In the genomic region with DNA sequence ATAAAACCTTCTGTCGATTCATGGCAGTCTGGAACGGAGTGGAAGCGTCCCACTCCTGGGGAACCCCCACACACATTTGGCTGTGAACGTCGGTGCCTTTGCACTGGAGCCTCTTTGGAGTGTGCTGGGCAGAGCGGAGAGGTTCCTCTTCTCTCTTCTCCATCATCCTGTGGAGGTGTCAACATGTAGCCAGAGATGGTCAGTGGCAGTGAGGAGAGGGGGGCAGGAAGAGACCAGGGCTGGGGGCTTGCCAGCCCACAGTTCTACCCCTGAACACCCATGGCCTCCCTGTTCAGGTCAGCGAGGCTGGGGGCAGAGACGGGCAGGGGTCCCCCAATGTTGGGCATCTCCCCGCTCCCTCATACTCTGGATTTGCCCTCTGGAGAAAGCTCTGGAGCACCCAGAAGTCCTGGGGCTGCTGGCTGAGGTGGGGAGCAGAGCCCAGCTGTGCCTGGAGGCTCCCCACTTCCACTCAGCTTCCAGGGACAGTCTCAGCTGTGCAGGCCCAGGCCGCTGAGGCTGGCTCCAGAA, we compare ENCODE assay signal across 10 cellular contexts.
A peak's percentile ranks its signal among the peaks of the same experiment; 100 is the strongest.
DNase-seq lines count a peak whose midpoint lies in the region; ATAC-seq, FAIRE-seq and TF ChIP-seq lines count a peak whose summit lies in the region.
"Had no signal": no experiment of that assay in that cellular context is flagged by ENCODE, and none has a peak within 500 bp of the region (broad histone marks: within the 10 kb centered on the region; RNA-seq: fewer than 3 reads in every experiment).

No MANE protein-coding gene starts in this region.

- H3K27me3 Mint-ChIP-seq in activated naive CD8-positive, alpha-beta T cell treated with anti-CD3 and anti-CD28 coated beads for 36 hours = no peaks in the 10 kb centered on the region
- peaks cover 5% of the 10 kb centered on the region for H3K27me3 Mint-ChIP-seq in stimulated activated naive CD8-positive, alpha-beta T cell treated with anti-CD3 and anti-CD28 coated beads, Interleukin-15, Interleukin-2, amounts not matched to agents 100 ng/mL and 50 ng/mL, for 24 hours

- no peaks in the 10 kb centered on the region for H3K36me3 Mint-ChIP-seq in activated naive CD8-positive, alpha-beta T cell treated with anti-CD3 and anti-CD28 coated beads for 36 hours
- no peaks in the 10 kb centered on the region for H3K36me3 Mint-ChIP-seq in stimulated activated naive CD8-positive, alpha-beta T cell treated with anti-CD3 and anti-CD28 coated beads, Interleukin-15, Interleukin-2, amounts not matched to agents 100 ng/mL and 50 ng/mL, for 24 hours (ENCODE audit: low read depth)
- H3K36me3 Mint-ChIP-seq: WTC11 had no signal

- DNase-seq in GM23248 (no peak), kidney (no peak), brain microvascular endothelial cell (no peak), DMS 273 (lab: John Stamatoyannopoulos, UW; ENCODE audit: unreplicated experiment) (no peak)
- no peak for DNase-seq in activated naive CD8-positive, alpha-beta T cell treated with anti-CD3 and anti-CD28 coated beads for 36 hours
- DNase-seq: activated gamma-delta T cell had no signal

- no peaks in the 10 kb centered on the region for H3K9me3 Mint-ChIP-seq in activated naive CD8-positive, alpha-beta T cell treated with anti-CD3 and anti-CD28 coated beads for 36 hours
- no peaks in the 10 kb centered on the region for H3K9me3 Mint-ChIP-seq in stimulated activated naive CD8-positive, alpha-beta T cell treated with anti-CD3 and anti-CD28 coated beads, Interleukin-15, Interleukin-2, amounts not matched to agents 100 ng/mL and 50 ng/mL, for 24 hours
- H3K9me3 Mint-ChIP-seq: IgD-negative memory B cell, WTC11 had no signal

- no peak for TF ChIP-seq CTCF in kidney (IDR thresholded peaks at IDR 0.05; ENCODE audit: borderline replicate concordance, extremely low read depth, insufficient read depth)
- no peak for TF ChIP-seq CTCF in brain microvascular endothelial cell (IDR thresholded peaks at IDR 0.05; ENCODE audit: low read depth, low read length, missing control alignments)

- H3F3A ChIP-seq in GM23248 (ENCODE audit: insufficient read depth) = peaks cover 59% of the 10 kb centered on the region

- H3K9ac ChIP-seq in GM23248 = peak overlapping the region; percentile 79; the same call in 1 of the 2 replicates
- H3K9ac ChIP-seq in kidney (ENCODE audit: low read length in 2 of 2) = peak overlapping the region in 1 of 2 donors; percentile 46

- H3K4me3 Mint-ChIP-seq in activated naive CD8-positive, alpha-beta T cell treated with anti-CD3 and anti-CD28 coated beads for 36 hours = peak overlapping the region; percentile 65
- peak overlapping the region; percentile 44 for H3K4me3 Mint-ChIP-seq in stimulated activated naive CD8-positive, alpha-beta T cell treated with anti-CD3 and anti-CD28 coated beads, Interleukin-15, Interleukin-2, amounts not matched to agents 100 ng/mL and 50 ng/mL, for 24 hours
- H3K4me3 Mint-ChIP-seq: WTC11 had no signal

- intact Hi-C loops in kidney (cut with DNase I) = no loop called here

- H3K27me3 ChIP-seq in GM23248 (replicated peaks; ENCODE audit: insufficient read depth) (no peaks in the 10 kb centered on the region), brain microvascular endothelial cell (replicated peaks) (no peaks in the 10 kb centered on the region)

- H3K9me2 ChIP-seq in GM23248 (ENCODE audit: insufficient read depth) = no peaks in the 10 kb centered on the region

- H3K36me3 ChIP-seq in GM23248 (ENCODE audit: low read depth) (no peaks in the 10 kb centered on the region), kidney (ENCODE audit: control insufficient read depth in 1 of 2, insufficient read depth in 2 of 2, low read length in 2 of 2) (no peaks in the 10 kb centered on the region), brain microvascular endothelial cell (replicated peaks) (no peaks in the 10 kb centered on the region)

- no peaks in the 10 kb centered on the region for H3K9me3 ChIP-seq in GM23248 (ENCODE audit: low read depth)
- H3K9me3 ChIP-seq in kidney (ENCODE audit: control insufficient read depth in 1 of 2, low read length in 2 of 2) = no peaks in the 10 kb centered on the region

- H2AFZ ChIP-seq in GM23248 = no peak overlapping the region

- 52 to 65% methylated on average over 10 of the region's 10 CpGs for WGBS in GM23248 (ENCODE audit: low coverage in 1 of 2, low lambda C conversion rate in 2 of 2, missing lambda C conversion rate in 2 of 2), 2 experiments

- peak overlapping the region; percentile 69 for H3K4me2 ChIP-seq in GM23248 (ENCODE audit: unreplicated experiment)

- H3K27ac Mint-ChIP-seq in activated naive CD8-positive, alpha-beta T cell treated with anti-CD3 and anti-CD28 coated beads for 36 hours = no peak overlapping the region
- H3K27ac Mint-ChIP-seq in stimulated activated naive CD8-positive, alpha-beta T cell treated with anti-CD3 and anti-CD28 coated beads, Interleukin-15, Interleukin-2, amounts not matched to agents 100 ng/mL and 50 ng/mL, for 24 hours = no peak overlapping the region
- H3K27ac Mint-ChIP-seq: WTC11 had no signal

- peaks cover 48% of the 10 kb centered on the region for H3K4me1 ChIP-seq in GM23248 (ENCODE audit: insufficient read depth)
- peaks cover 29 to 31% of the 10 kb centered on the region in 2 donors for H3K4me1 ChIP-seq in kidney (ENCODE audit: control insufficient read depth in 1 of 2, insufficient read depth in 1 of 2, low read depth in 1 of 2, low read length in 2 of 2)

- in situ Hi-C loops in GM23248 (cut with MboI) (no loop called here), brain microvascular endothelial cell (cut with HindIII; ENCODE audit: low pct_ligation_motif_present, low sequenced_read_pairs) (no loop called here)

- H3K79me2 ChIP-seq in GM23248 (ENCODE audit: insufficient read depth) = peaks cover 100% of the 10 kb centered on the region

- H3K4me1 Mint-ChIP-seq in activated naive CD8-positive, alpha-beta T cell treated with anti-CD3 and anti-CD28 coated beads for 36 hours = peaks cover 43% of the 10 kb centered on the region
- peaks cover 52% of the 10 kb centered on the region for H3K4me1 Mint-ChIP-seq in stimulated activated naive CD8-positive, alpha-beta T cell treated with anti-CD3 and anti-CD28 coated beads, Interleukin-15, Interleukin-2, amounts not matched to agents 100 ng/mL and 50 ng/mL, for 24 hours (ENCODE audit: low read depth)

- H4K20me1 ChIP-seq in GM23248 (ENCODE audit: insufficient read depth) = no peaks in the 10 kb centered on the region

- H3K4me3 ChIP-seq in GM23248 (no peak overlapping the region), kidney (ENCODE audit: low read length in 2 of 2) (no peak overlapping the region), brain microvascular endothelial cell (ENCODE audit: low read depth, low read length) (no peak overlapping the region)

- no peak for ATAC-seq in GM19455 (IDR thresholded peaks at IDR 0.05; ENCODE audit: unreplicated experiment)
- ATAC-seq: WTC11 had no signal

- peak overlapping the region; percentile 88 for H3K27ac ChIP-seq in GM23248
- peak overlapping the region; percentile 30 to 82 for H3K27ac ChIP-seq in kidney (ENCODE audit: low read depth in 2 of 2, low read length in 2 of 2)
- H3K27ac ChIP-seq in brain microvascular endothelial cell = no peak overlapping the region

- FAIRE-seq in kidney (lab: Jason Lieb, UNC) = no peak
